Comparison of ENCODE assay signal across 8 cellular contexts in the genomic region with DNA sequence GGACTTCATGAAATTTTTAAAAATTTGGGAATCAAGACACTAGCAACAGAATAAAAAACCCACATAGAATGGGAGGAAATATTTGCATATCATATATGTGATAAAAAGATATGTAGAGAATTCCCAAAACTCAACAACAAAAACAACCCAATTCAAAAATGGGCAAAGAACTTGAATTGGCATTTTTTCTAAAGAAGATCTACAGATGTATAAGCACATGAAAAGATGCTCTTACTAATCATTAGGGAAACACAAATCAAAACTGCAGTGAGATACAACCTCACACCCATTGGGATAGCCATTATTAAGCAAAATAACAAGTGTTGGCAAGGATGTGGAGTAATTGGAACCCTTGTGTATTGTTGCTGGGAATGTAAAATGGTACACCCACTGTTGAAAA. TPM values are rescaled to one million over a fixed set of nuclear protein-coding genes. Genes with fewer than 3 reads are reported as not detected.
"Had no signal": no experiment of that assay in that cellular context is flagged by ENCODE, and none has a peak within 500 bp of the region (broad histone marks: within the 10 kb centered on the region; RNA-seq: fewer than 3 reads in every experiment).

No MANE protein-coding gene starts in this region.

- H3K4me3 ChIP-seq: GM12878 had no signal

- DNase-seq: GDM1, GF-D8 had no signal

- FAIRE-seq: G401.6, GM12878, GM12891, GM12892, GM18507, GM19239 had no signal

- ATAC-seq: GM12878 had no signal

RNA-seq across cellular contexts. Expression of gene LCTL, which starts 10.1 kb away (rescaled TPM):
- total RNA-seq: GM12878 had no signal
